4 cellular contexts compared by ENCODE assay signal in the genomic region with DNA sequence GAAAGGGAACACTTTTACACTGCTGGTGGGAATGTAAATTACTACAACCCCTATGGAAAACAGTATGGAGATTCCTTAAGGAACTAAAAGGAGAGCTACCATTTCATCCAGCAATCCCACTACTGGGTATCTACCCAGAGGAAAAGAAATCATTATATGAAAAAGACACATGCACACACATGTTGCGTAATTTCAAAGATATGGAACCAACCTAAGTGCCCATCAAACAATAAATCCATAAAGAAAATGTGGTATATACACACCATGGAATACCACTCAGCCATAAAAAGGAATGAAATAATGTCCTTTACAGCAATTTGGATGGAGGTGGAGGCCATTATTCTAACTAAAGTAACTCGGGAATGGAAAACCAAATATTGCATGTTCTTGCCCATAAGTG. TPM values are rescaled to one million over a fixed set of nuclear protein-coding genes. Genes with fewer than 3 reads are reported as not detected.
"Had no signal": no experiment of that assay in that cellular context is flagged by ENCODE, and none has a peak within 500 bp of the region (broad histone marks: within the 10 kb centered on the region; RNA-seq: fewer than 3 reads in every experiment).

No MANE protein-coding gene starts in this region.

RNA-seq across cellular contexts. Expression of a gene that starts 1.2 kb away (rescaled TPM):
- total RNA-seq: HT-29, HT1080, K562 had no signal
- polyA plus RNA-seq: IgD-negative memory B cell, K562 had no signal

RNA-seq across cellular contexts. Expression of a gene that starts 34.5 kb away (rescaled TPM):
- total RNA-seq: HT-29, HT1080, K562 had no signal
- polyA plus RNA-seq: K562 had no signal

RNA-seq across cellular contexts. Expression of a gene that starts 50.8 kb away (rescaled TPM):
- total RNA-seq: HT1080, K562 had no signal
- polyA plus RNA-seq: IgD-negative memory B cell, K562 had no signal

RNA-seq across cellular contexts. Expression of a gene that starts 57.9 kb away (rescaled TPM):
- total RNA-seq: HT-29, HT1080, K562 had no signal
- polyA plus RNA-seq: IgD-negative memory B cell, K562 had no signal
